In genomic region chr9:27413507-27414214, GRCh38 we compare ENCODE assay signal across 12 cellular contexts.
DNase-seq lines count a peak whose midpoint lies in the region; ATAC-seq, FAIRE-seq and TF ChIP-seq lines count a peak whose summit lies in the region.
"Had no signal": no experiment of that assay in that cellular context is flagged by ENCODE, and none has a peak within 500 bp of the region (broad histone marks: within the 10 kb centered on the region; RNA-seq: fewer than 3 reads in every experiment).

No MANE protein-coding gene starts in this region.

- FAIRE-seq in small intestine (lab: Jason Lieb, UNC) = no peak
- FAIRE-seq: RCC 7860 had no signal

- no peak for TF ChIP-seq CTCF in choroid plexus epithelial cell (conservative IDR thresholded peaks at IDR 0.05; ENCODE audit: low read depth, low read length)
- TF ChIP-seq CTCF in GM13977 (IDR thresholded peaks at IDR 0.05; ENCODE audit: extremely low read depth, insufficient read depth, missing control alignments) = no peak

- peak overlapping the region; percentile 49 for H3K27ac ChIP-seq in layer of hippocampus (ENCODE audit: low read depth, low read length)
- H3K27ac ChIP-seq in small intestine (ENCODE audit: low read depth in 1 of 2, low read length in 1 of 2) = peak overlapping the region; percentile 52 to 65
- H3K27ac ChIP-seq: VCaP had no signal

- ATAC-seq in GM18873 (IDR thresholded peaks at IDR 0.05; ENCODE audit: low FRiP score, unreplicated experiment) = no peak

- WGBS in small intestine, 3 donors = 19 to 37% (median 36%) methylated on average over 6 of the region's 6 CpGs

- no peaks in the 10 kb centered on the region for H3K27me3 ChIP-seq in layer of hippocampus (ENCODE audit: control insufficient read depth, insufficient read depth, low read length)
- H3K27me3 ChIP-seq in small intestine (ENCODE audit: control insufficient read depth in 2 of 2, insufficient read depth in 2 of 2, low read length in 2 of 2) = no peaks in the 10 kb centered on the region
- H3K27me3 ChIP-seq: BE2C had no signal

- H3K4me3 ChIP-seq in choroid plexus epithelial cell (ENCODE audit: low read depth, low read length) = peak overlapping the region; percentile 17
- H3K4me3 ChIP-seq in small intestine (ENCODE audit: low read depth in 1 of 2, low read length in 2 of 2) = no peak overlapping the region

- H3K9me3 ChIP-seq in small intestine (ENCODE audit: control insufficient read depth, low read depth) = no peaks in the 10 kb centered on the region
- H3K9me3 ChIP-seq: BE2C had no signal

- DNase-seq in GM03348 (ENCODE audit: low spot score) = peak; percentile 18
- peak; percentile 31 for DNase-seq in choroid plexus epithelial cell (ENCODE audit: low read depth)
- DNase-seq in small intestine = peak; percentile 35
- no peak for DNase-seq in NCI-H2171 (lab: John Stamatoyannopoulos, UW)
- no peak for DNase-seq in GM13977 (ENCODE audit: low spot score)
- DNase-seq in NCI-H2029 (lab: John Stamatoyannopoulos, UW) = no peak
- DNase-seq: BE2C, retina had no signal

- peaks cover 7 to 8% of the 10 kb centered on the region in 2 donors for H3K4me1 ChIP-seq in small intestine (ENCODE audit: control insufficient read depth in 2 of 2, insufficient read depth in 1 of 2, low read depth in 1 of 2, low read length in 1 of 2)
- H3K4me1 ChIP-seq: BE2C had no signal

- in situ Hi-C loops in GM13977 (cut with MboI; ENCODE audit: low pct_unique_long_range_greater_than_20kb, low sequenced_read_pairs, unreplicated experiment) = no loop called here

- no peaks in the 10 kb centered on the region for H3K36me3 ChIP-seq in small intestine (ENCODE audit: control insufficient read depth in 2 of 2, insufficient read depth in 2 of 2, low read length in 2 of 2)
- H3K36me3 ChIP-seq: BE2C had no signal

Comparison
In these comparisons a context has a peak if more than half of its experiments do, and no peak if none do; other contexts are left out.
1. DNase-seq: peak in GM03348 (single experiment), choroid plexus epithelial cell (single experiment) and small intestine (single experiment); none in NCI-H2171 (single experiment), GM13977 (single experiment) and NCI-H2029 (single experiment).